ENCODE assay signal across 28 cellular contexts in genomic region chr13:76713280-76713679, GRCh38.
"Had no signal": no experiment of that assay in that cellular context is flagged by ENCODE, and none has a peak within 500 bp of the region (broad histone marks: within the 10 kb centered on the region; RNA-seq: fewer than 3 reads in every experiment).

No MANE protein-coding gene starts in this region.

- H2AFZ ChIP-seq: neural progenitor cell had no signal

- H3K4me1 Mint-ChIP-seq: naive B cell; nephron progenitor cell; stimulated activated naive B cell treated with anti-CD40 and anti-IgM and Interleukin-4, amounts not matched to agents 10 μg/mL and 1 μg/mL and 100 μg/mL, for 72 hours had no signal

- H3K36me3 Mint-ChIP-seq: naive B cell; naive thymus-derived CD8-positive, alpha-beta T cell; natural killer cell treated with Interleukin-12 subunit alpha and Interleukin-12 subunit beta and Interleukin-15 and Interleukin-18, amount 100 ng/mL, for 72 hours; neural progenitor cell; stimulated activated naive B cell treated with anti-CD40 and anti-IgM and Interleukin-4, amounts not matched to agents 10 μg/mL and 1 μg/mL and 100 μg/mL, for 72 hours; type B pancreatic cell had no signal

- H3K9me3 Mint-ChIP-seq: naive B cell; naive thymus-derived CD8-positive, alpha-beta T cell; natural killer cell treated with Interleukin-12 subunit alpha and Interleukin-12 subunit beta and Interleukin-15 and Interleukin-18, amount 100 ng/mL, for 72 hours; nephron progenitor cell; neural progenitor cell; stimulated activated naive B cell treated with anti-CD40 and anti-IgM and Interleukin-4, amounts not matched to agents 10 μg/mL and 1 μg/mL and 100 μg/mL, for 72 hours; stimulated activated naive CD8-positive, alpha-beta T cell treated with anti-CD3 and anti-CD28 coated beads, Interleukin-15, Interleukin-2, amounts not matched to agents 100 ng/mL and 50 ng/mL, for 24 hours; type B pancreatic cell had no signal

- ATAC-seq: naive thymus-derived CD8-positive, alpha-beta T cell; natural killer cell treated with Interleukin-12 subunit alpha and Interleukin-12 subunit beta and Interleukin-15 and Interleukin-18, amount 100 ng/mL, for 72 hours; pancreas; right cardiac atrium; right lobe of liver; stimulated activated naive B cell treated with anti-CD40 and anti-IgM and Interleukin-4, amounts not matched to agents 10 μg/mL and 1 μg/mL and 100 μg/mL, for 72 hours; upper lobe of right lung had no signal

- H3K9ac ChIP-seq: neural progenitor cell had no signal

- H3K4me3 ChIP-seq: neural progenitor cell, pancreas, prostate gland, right lobe of liver, sigmoid colon, spleen, stomach, thoracic aorta, thyroid gland, tibial nerve, upper lobe of right lung, uterus had no signal

- H3K9me3 ChIP-seq: pancreas, prostate gland, right lobe of liver, sigmoid colon, spleen, stomach, thoracic aorta, thyroid gland, tibial nerve, upper lobe of right lung, uterus had no signal

- H3K27me3 ChIP-seq: neural progenitor cell, pancreas, right lobe of liver, sigmoid colon, spleen, stomach, thyroid gland, tibial nerve, upper lobe of right lung, uterus had no signal

- H3K4me3 Mint-ChIP-seq: naive B cell; naive thymus-derived CD8-positive, alpha-beta T cell; natural killer cell treated with Interleukin-12 subunit alpha and Interleukin-12 subunit beta and Interleukin-15 and Interleukin-18, amount 100 ng/mL, for 72 hours; nephron progenitor cell; neural progenitor cell; stimulated activated naive B cell treated with anti-CD40 and anti-IgM and Interleukin-4, amounts not matched to agents 10 μg/mL and 1 μg/mL and 100 μg/mL, for 72 hours; stimulated activated naive CD8-positive, alpha-beta T cell treated with anti-CD3 and anti-CD28 coated beads, Interleukin-15, Interleukin-2, amounts not matched to agents 100 ng/mL and 50 ng/mL, for 24 hours; type B pancreatic cell had no signal

- H3K27ac ChIP-seq: neural progenitor cell, pancreas, prostate gland, right lobe of liver, stomach, thoracic aorta, thyroid gland, tibial nerve, upper lobe of right lung, uterus had no signal

- H3K27ac Mint-ChIP-seq: naive B cell; natural killer cell treated with Interleukin-12 subunit alpha and Interleukin-12 subunit beta and Interleukin-15 and Interleukin-18, amount 100 ng/mL, for 72 hours; neural progenitor cell; stimulated activated naive B cell treated with anti-CD40 and anti-IgM and Interleukin-4, amounts not matched to agents 10 μg/mL and 1 μg/mL and 100 μg/mL, for 72 hours; stimulated activated naive CD8-positive, alpha-beta T cell treated with anti-CD3 and anti-CD28 coated beads, Interleukin-15, Interleukin-2, amounts not matched to agents 100 ng/mL and 50 ng/mL, for 24 hours; type B pancreatic cell had no signal

- H3K4me2 ChIP-seq: neural progenitor cell had no signal

- H3K36me3 ChIP-seq: neural progenitor cell, pancreas, prostate gland, right lobe of liver, sigmoid colon, spleen, stomach, thoracic aorta, thyroid gland, tibial nerve, upper lobe of right lung, uterus had no signal

- DNase-seq: naive B cell; naive thymus-derived CD8-positive, alpha-beta T cell; nephron progenitor cell; occipital lobe; pancreas; right cardiac atrium; right lobe of liver; sigmoid colon; small intestine; spleen; stimulated activated CD4-positive, alpha-beta T cell treated with anti-CD3 and anti-CD28 coated beads, Interleukin-12 subunit alpha, Interleukin-12 subunit beta, amount 100 ng/mL, for 4 hours; stimulated activated CD4-positive, alpha-beta T cell treated with anti-CD3 and anti-CD28 coated beads, Interleukin-1b, Interleukin-23, amount 100 ng/mL, for 48 hours; stimulated activated CD4-positive, alpha-beta T cell treated with anti-CD3 and anti-CD28 coated beads, Interleukin-4, amount 100 ng/mL, for 1 hour; stimulated activated CD4-positive, alpha-beta T cell treated with anti-CD3 and anti-CD28 coated beads, Interleukin-4, amount 100 ng/mL, for 4 hours; stimulated activated CD8-positive, alpha-beta memory T cell treated with anti-CD3 and anti-CD28 coated beads, Interleukin-4, amount 100 ng/mL, for 48 hours; stimulated activated naive B cell treated with anti-CD40 and anti-IgM and Interleukin-4, amounts not matched to agents 10 μg/mL and 1 μg/mL and 100 μg/mL, for 72 hours; stimulated activated naive CD4-positive, alpha-beta T cell treated with Interleukin-2 at 50 U/mL for 16 hours; stomach; thyroid gland; upper lobe of right lung; uterus had no signal

- H3K4me1 ChIP-seq: pancreas, prostate gland, right lobe of liver, thyroid gland had no signal

- H3K27me3 Mint-ChIP-seq: naive B cell; naive thymus-derived CD8-positive, alpha-beta T cell; stimulated activated naive B cell treated with anti-CD40 and anti-IgM and Interleukin-4, amounts not matched to agents 10 μg/mL and 1 μg/mL and 100 μg/mL, for 72 hours; stimulated activated naive CD8-positive, alpha-beta T cell treated with anti-CD3 and anti-CD28 coated beads, Interleukin-15, Interleukin-2, amounts not matched to agents 100 ng/mL and 50 ng/mL, for 24 hours; type B pancreatic cell had no signal
